ENCODE assay signal across 22 cellular contexts in genomic region chr3:63995056-63995576, GRCh38. TPM values are rescaled to one million over a fixed set of nuclear protein-coding genes. Genes with fewer than 3 reads are reported as not detected.
DNase-seq lines count a peak whose midpoint lies in the region; TF ChIP-seq lines count a peak whose summit lies in the region.
"Had no signal": no experiment of that assay in that cellular context is flagged by ENCODE, and none has a peak within 500 bp of the region (broad histone marks: within the 10 kb centered on the region; RNA-seq: fewer than 3 reads in every experiment).

No MANE protein-coding gene starts in this region.

- no peaks in the 10 kb centered on the region for H3K9me3 Mint-ChIP-seq in T-helper 2 cell treated with Interferon-gamma antibody and Interleukin-4, amounts not matched to agents 5 μg/mL and 100 μg/mL, for 36 hours
- no peaks in the 10 kb centered on the region for H3K9me3 Mint-ChIP-seq in activated T-helper 2 cell treated with anti-CD3 and anti-CD28 coated beads, Interferon-gamma antibody, Interleukin-2, Interleukin-4, amounts not matched to agents 10 μg/mL and 5 μg/mL and 100 μg/mL, durations not matched to agents 14 hours and 24 hours and 36 hours
- H3K9me3 Mint-ChIP-seq: HFFc6 had no signal

- no peak overlapping the region for H2BK120ac ChIP-seq in neuronal stem cell (ENCODE audit: low read depth, low read length)

- intact Hi-C loops in activated T-helper 2 cell treated with anti-CD3 and anti-CD28 coated beads, Interferon-gamma antibody, Interleukin-2, Interleukin-4, amounts not matched to agents 10 μg/mL and 5 μg/mL and 100 μg/mL, durations not matched to agents 14 hours and 24 hours and 36 hours (cut with micrococcal nuclease) = no loop called here

- H3K9me3 ChIP-seq in HEK293 (ENCODE audit: control insufficient read depth, insufficient read depth, low read depth, low read length) (no peaks in the 10 kb centered on the region), neuronal stem cell (replicated peaks in 1 of 2; ENCODE audit: control insufficient read depth in 2 of 2, insufficient read depth in 1 of 2, low read depth in 1 of 2, low read length in 2 of 2) (no peaks in the 10 kb centered on the region)
- H3K9me3 ChIP-seq: A549; BLaER1 treated with 17β-estradiol and CSF1 and Interleukin-3, amounts not matched to agents 10 nM and 100 nM; psoas muscle; thoracic aorta had no signal

- peaks cover 77% of the 10 kb centered on the region for H3K36me3 Mint-ChIP-seq in T-helper 2 cell treated with Interferon-gamma antibody and Interleukin-4, amounts not matched to agents 5 μg/mL and 100 μg/mL, for 36 hours (ENCODE audit: low read depth)
- peaks cover 82% of the 10 kb centered on the region for H3K36me3 Mint-ChIP-seq in activated T-helper 2 cell treated with anti-CD3 and anti-CD28 coated beads, Interferon-gamma antibody, Interleukin-2, Interleukin-4, amounts not matched to agents 10 μg/mL and 5 μg/mL and 100 μg/mL, durations not matched to agents 14 hours and 24 hours and 36 hours (ENCODE audit: low read depth)

- H3K4me3 ChIP-seq in HEK293 (ENCODE audit: low read depth, low read length) = no peak overlapping the region
- H3K4me3 ChIP-seq in neuronal stem cell (ENCODE audit: low read length in 2 of 2) = peak overlapping the region in 1 of 2 donors; percentile 49
- H3K4me3 ChIP-seq: A549; BLaER1 treated with 17β-estradiol and CSF1 and Interleukin-3, amounts not matched to agents 10 nM and 100 nM; psoas muscle; smooth muscle cell; thoracic aorta had no signal

- no peak overlapping the region for H3K14ac ChIP-seq in neuronal stem cell (ENCODE audit: low read length)

- H2AK5ac ChIP-seq in neuronal stem cell (ENCODE audit: low read depth, low read length) = no peak overlapping the region

- WGBS in neuronal stem cell (ENCODE audit: extremely low coverage in 2 of 2, insufficient read length in 2 of 2, insufficient replicate concordance in 1 of 2), 2 donors = no CpG with 5 or more reads among the region's 7 CpGs

- no peak for DNase-seq in T-helper 2 cell treated with Interferon-gamma antibody and Interleukin-4, amounts not matched to agents 5 μg/mL and 100 μg/mL, for 36 hours (ENCODE audit: low spot score)
- DNase-seq in T-helper 2 cell = no peak
- no peak for DNase-seq in activated T-helper 2 cell treated with anti-CD3 and anti-CD28 coated beads, Interferon-gamma antibody, Interleukin-2, Interleukin-4, amounts not matched to agents 10 μg/mL and 5 μg/mL and 100 μg/mL, durations not matched to agents 14 hours and 24 hours and 36 hours (ENCODE audit: low spot score)
- no peak for DNase-seq in neuronal stem cell (ENCODE audit: low spot score)
- no peak for DNase-seq in dedifferentiated amniotic fluid mesenchymal stem cell (ENCODE audit: extremely low spot score)
- no peak for DNase-seq in DMS79 (lab: John Stamatoyannopoulos, UW)
- DNase-seq in cerebellum (ENCODE audit: low spot score) = no peak
- DNase-seq: activated CD4-positive, alpha-beta T cell treated with anti-CD3 and anti-CD28 coated beads, Interleukin-2, amount 50 U/mL, for 1 hour; HFFc6; mammary epithelial cell; NCI-H1417; NCI-H2171; OCI-M1; psoas muscle; SIG-M5; T-helper 9 cell had no signal

- H3K4me1 ChIP-seq in HEK293 (ENCODE audit: control insufficient read depth, insufficient read depth, low read length) (peaks cover 2% of the 10 kb centered on the region; the same call in 1 of the 2 replicates), neuronal stem cell (ENCODE audit: control insufficient read depth in 2 of 2, insufficient read depth in 1 of 2, low read depth in 1 of 2, low read length in 2 of 2) (peaks cover 0 to 14% of the 10 kb centered on the region in 2 donors)
- H3K4me1 ChIP-seq: A549 had no signal

- H2BK15ac ChIP-seq in neuronal stem cell (ENCODE audit: low read length) = no peak overlapping the region

- H3K4me2 ChIP-seq in neuronal stem cell (ENCODE audit: insufficient read depth, low read length, poor library complexity, severe bottlenecking) = no peak overlapping the region
- H3K4me2 ChIP-seq: A549, KMS-11, smooth muscle cell had no signal

- no peaks in the 10 kb centered on the region for H3K27me3 ChIP-seq in neuronal stem cell (ENCODE audit: control insufficient read depth in 3 of 3, insufficient read depth in 3 of 3, low read depth in 1 of 3, low read length in 3 of 3)
- H3K27me3 ChIP-seq: BLaER1 treated with 17β-estradiol and CSF1 and Interleukin-3, amounts not matched to agents 10 nM and 100 nM had no signal

- no peak overlapping the region for H4K91ac ChIP-seq in neuronal stem cell (ENCODE audit: low read depth, low read length, poor library complexity)

- CTCF ChIA-PET in HEK293 (lab: Yijun Ruan, JAX) = interaction anchor here (0.6 to 2.7 kb wide), 6 partner anchors 8 to 111 kb away, joined by 3 to 17 read pairs (median 6); no protein-coding TSS in a partner anchor

- H3K27me3 Mint-ChIP-seq in T-helper 2 cell treated with Interferon-gamma antibody and Interleukin-4, amounts not matched to agents 5 μg/mL and 100 μg/mL, for 36 hours (ENCODE audit: low read depth) = no peaks in the 10 kb centered on the region
- no peaks in the 10 kb centered on the region for H3K27me3 Mint-ChIP-seq in activated T-helper 2 cell treated with anti-CD3 and anti-CD28 coated beads, Interferon-gamma antibody, Interleukin-2, Interleukin-4, amounts not matched to agents 10 μg/mL and 5 μg/mL and 100 μg/mL, durations not matched to agents 14 hours and 24 hours and 36 hours (ENCODE audit: low read depth)

- H2BK5ac ChIP-seq in neuronal stem cell (ENCODE audit: low read length) = no peak overlapping the region

- no peak overlapping the region for H3K4me3 Mint-ChIP-seq in T-helper 2 cell treated with Interferon-gamma antibody and Interleukin-4, amounts not matched to agents 5 μg/mL and 100 μg/mL, for 36 hours
- no peak overlapping the region for H3K4me3 Mint-ChIP-seq in activated T-helper 2 cell treated with anti-CD3 and anti-CD28 coated beads, Interferon-gamma antibody, Interleukin-2, Interleukin-4, amounts not matched to agents 10 μg/mL and 5 μg/mL and 100 μg/mL, durations not matched to agents 14 hours and 24 hours and 36 hours (ENCODE audit: low read depth)

- peak overlapping the region; percentile 52 for H3K27ac Mint-ChIP-seq in T-helper 2 cell treated with Interferon-gamma antibody and Interleukin-4, amounts not matched to agents 5 μg/mL and 100 μg/mL, for 36 hours
- H3K27ac Mint-ChIP-seq in activated T-helper 2 cell treated with anti-CD3 and anti-CD28 coated beads, Interferon-gamma antibody, Interleukin-2, Interleukin-4, amounts not matched to agents 10 μg/mL and 5 μg/mL and 100 μg/mL, durations not matched to agents 14 hours and 24 hours and 36 hours = peak overlapping the region; percentile 16
- H3K27ac Mint-ChIP-seq: HFFc6 had no signal

- H3K18ac ChIP-seq in neuronal stem cell (ENCODE audit: low read length) = peak overlapping the region; percentile 21

- no peak overlapping the region for H3K23ac ChIP-seq in neuronal stem cell (ENCODE audit: low read depth, low read length, poor library complexity)

- peak overlapping the region; percentile 66 for H3K9ac ChIP-seq in neuronal stem cell (ENCODE audit: low read depth, low read length, poor library complexity)
- H3K9ac ChIP-seq: KMS-11 had no signal

- no peak overlapping the region for H2BK12ac ChIP-seq in neuronal stem cell (ENCODE audit: low read length)

- H3K4me1 Mint-ChIP-seq in T-helper 2 cell treated with Interferon-gamma antibody and Interleukin-4, amounts not matched to agents 5 μg/mL and 100 μg/mL, for 36 hours (ENCODE audit: low read depth) = peaks cover 20% of the 10 kb centered on the region
- peaks cover 8% of the 10 kb centered on the region for H3K4me1 Mint-ChIP-seq in activated T-helper 2 cell treated with anti-CD3 and anti-CD28 coated beads, Interferon-gamma antibody, Interleukin-2, Interleukin-4, amounts not matched to agents 10 μg/mL and 5 μg/mL and 100 μg/mL, durations not matched to agents 14 hours and 24 hours and 36 hours (ENCODE audit: low read depth)

- peaks cover 3% of the 10 kb centered on the region for H3K79me1 ChIP-seq in neuronal stem cell (ENCODE audit: low read depth, low read length)

- POLR2A ChIA-PET in HEK293 (lab: Yijun Ruan, JAX) = no interaction called here

- H3K27ac ChIP-seq in HEK293 (ENCODE audit: extremely low read depth, low read depth, low read length) (no peak overlapping the region), neuronal stem cell (replicated peaks; ENCODE audit: low read length) (peak overlapping the region; percentile 15)
- H3K27ac ChIP-seq: A549; BLaER1 treated with 17β-estradiol and CSF1 and Interleukin-3, amounts not matched to agents 10 nM and 100 nM; KMS-11; psoas muscle; thoracic aorta had no signal

- H2AFZ ChIP-seq in neuronal stem cell (ENCODE audit: low read length) = no peak overlapping the region

- H4K8ac ChIP-seq in neuronal stem cell (ENCODE audit: low read depth, low read length) = no peak overlapping the region

- TF ChIP-seq CTCF in HEK293 (tag by site-specific recombination; IDR thresholded peaks at IDR 0.05) = no peak

- no peak overlapping the region for H3K4ac ChIP-seq in neuronal stem cell (ENCODE audit: low read length)

- peaks cover 0 to 79% of the 10 kb centered on the region in 2 experiments; a peak in 2 of 3 replicates for H3K36me3 ChIP-seq in HEK293 (ENCODE audit: control insufficient read depth in 2 of 2, insufficient read depth in 1 of 2, low read length in 2 of 2)
- peaks cover 35 to 93% of the 10 kb centered on the region in 2 donors for H3K36me3 ChIP-seq in neuronal stem cell (replicated peaks in 1 of 2; ENCODE audit: control insufficient read depth in 2 of 2, insufficient read depth in 2 of 2, low read length in 2 of 2)

TF ChIP-seq in HEK293, 187 proteins besides CTCF, POLR2A, EP300 and RAD21:
- no peak for TF ChIP-seq GLIS2 (tag by site-specific recombination; IDR thresholded peaks at IDR 0.05)
- 0 out of 2 replicates have a peak, but pooled peaks have one; percentile 21 for TF ChIP-seq ZFHX2 (tag by site-specific recombination; conservative IDR thresholded peaks at IDR 0.05)
- no peak for TF ChIP-seq SCRT1 (tag by site-specific recombination; IDR thresholded peaks at IDR 0.05; ENCODE audit: borderline replicate concordance)
- TF ChIP-seq ZNF426 (tag by site-specific recombination; IDR thresholded peaks at IDR 0.05) = no peak

RNA-seq across cellular contexts. Expression of gene PSMD6, which starts 28.2 kb away (rescaled TPM):
- 125 and 131 TPM in 2 replicates for total RNA-seq in activated T-helper 2 cell treated with anti-CD3 and anti-CD28 coated beads, Interferon-gamma antibody, Interleukin-2, Interleukin-4, amounts not matched to agents 10 μg/mL and 5 μg/mL and 100 μg/mL, durations not matched to agents 14 hours and 24 hours and 36 hours
- 96.4 TPM for polyA plus RNA-seq in neuronal stem cell (2013, experiment 1 of 2)
- 98.4 TPM for polyA plus RNA-seq in neuronal stem cell (2013, experiment 2 of 2)
- 66.7 TPM for total RNA-seq in cerebellum
